Comparison of ENCODE assay signal across 9 cellular contexts in genomic region chr6:42978487-42978792, GRCh38. TPM values are rescaled to one million over a fixed set of nuclear protein-coding genes. Genes with fewer than 3 reads are reported as not detected.
A peak's percentile ranks its signal among the peaks of the same experiment; 100 is the strongest.
DNase-seq lines count a peak whose midpoint lies in the region; ATAC-seq, FAIRE-seq and TF ChIP-seq lines count a peak whose summit lies in the region.
"Had no signal": no experiment of that assay in that cellular context is flagged by ENCODE, and none has a peak within 500 bp of the region (broad histone marks: within the 10 kb centered on the region; RNA-seq: fewer than 3 reads in every experiment).

No MANE protein-coding gene starts in this region.

- peaks cover 32% of the 10 kb centered on the region for H3K79me2 ChIP-seq in Karpas-422 (ENCODE audit: low read length)
- peaks cover 24% of the 10 kb centered on the region for H3K79me2 ChIP-seq in astrocyte (ENCODE audit: insufficient read depth, low read length)

- no peaks in the 10 kb centered on the region for H4K20me1 ChIP-seq in Karpas-422 (ENCODE audit: insufficient read depth, low read depth, low read length)
- peaks cover 11% of the 10 kb centered on the region for H4K20me1 ChIP-seq in astrocyte (ENCODE audit: insufficient read depth, low read length)

- H3K4me1 Mint-ChIP-seq in astrocyte (ENCODE audit: low read depth, unreplicated experiment) (peaks cover 12% of the 10 kb centered on the region), immature natural killer cell (peaks cover 35 to 44% of the 10 kb centered on the region in 2 donors)
- H3K4me1 Mint-ChIP-seq in stimulated activated naive B cell treated with anti-CD40 and anti-IgM and Interleukin-4, amounts not matched to agents 10 μg/mL and 1 μg/mL and 100 μg/mL, for 72 hours: peaks cover 13 to 48% of the 10 kb centered on the region in 2 donors

- H3K27me3 Mint-ChIP-seq in astrocyte (ENCODE audit: low read depth, unreplicated experiment) (no peaks in the 10 kb centered on the region), immature natural killer cell (ENCODE audit: low read depth in 3 of 3) (peaks cover 3 to 8% (median 6%) of the 10 kb centered on the region in 3 donors)
- no peaks in the 10 kb centered on the region for H3K27me3 Mint-ChIP-seq in stimulated activated naive B cell treated with anti-CD40 and anti-IgM and Interleukin-4, amounts not matched to agents 10 μg/mL and 1 μg/mL and 100 μg/mL, for 72 hours

- H3K9ac ChIP-seq in Karpas-422 (ENCODE audit: low read length): peak overlapping the region; percentile 94
- peak overlapping the region; percentile 83 for H3K9ac ChIP-seq in astrocyte (ENCODE audit: low read length)

- H3K4me1 ChIP-seq in A673 (ENCODE audit: insufficient read depth, low read length, poor library complexity, severe bottlenecking) (peaks cover 6% of the 10 kb centered on the region), Karpas-422 (ENCODE audit: low read length) (peaks cover 35% of the 10 kb centered on the region), astrocyte (ENCODE audit: insufficient read depth, low read length) (peaks cover 11% of the 10 kb centered on the region)

- H3K27me3 ChIP-seq in A673 (replicated peaks; ENCODE audit: insufficient read depth, low read depth, low read length, poor library complexity): no peaks in the 10 kb centered on the region
- no peaks in the 10 kb centered on the region for H3K27me3 ChIP-seq in Karpas-422 (ENCODE audit: low read length)
- no peaks in the 10 kb centered on the region for H3K27me3 ChIP-seq in astrocyte (ENCODE audit: insufficient read depth, low read length)

- no peak for TF ChIP-seq CTCF in A673 (conservative IDR thresholded peaks at IDR 0.05; ENCODE audit: low read depth, low read length)
- TF ChIP-seq CTCF in astrocyte (IDR thresholded peaks at IDR 0.05; ENCODE audit: insufficient read depth, low read depth, low read length): no peak

- H3K36me3 ChIP-seq in A673 (ENCODE audit: insufficient read depth, low read length, poor library complexity, severe bottlenecking): peaks cover 10% of the 10 kb centered on the region
- H3K36me3 ChIP-seq in Karpas-422 (ENCODE audit: insufficient read depth, low read length): peaks cover 6% of the 10 kb centered on the region; the same call in 1 of the 2 replicates
- no peaks in the 10 kb centered on the region for H3K36me3 ChIP-seq in astrocyte (ENCODE audit: insufficient read depth, low read length)

- FAIRE-seq in astrocyte (lab: Jason Lieb, UNC): no peak
- FAIRE-seq: islet of Langerhans had no signal

- no peaks in the 10 kb centered on the region for H3K9me3 ChIP-seq in A673 (ENCODE audit: low read depth, low read length, poor library complexity, severe bottlenecking)
- no peaks in the 10 kb centered on the region for H3K9me3 ChIP-seq in Karpas-422 (ENCODE audit: low read length)
- H3K9me3 ChIP-seq in astrocyte (ENCODE audit: insufficient read depth, low read depth, low read length): no peaks in the 10 kb centered on the region

- POLR2A ChIA-PET in A673 (lab: Charles Lee; ENCODE audit: low non-redundant PET): no interaction called here

- peak overlapping the region; percentile 93 for H3K4me2 ChIP-seq in Karpas-422 (ENCODE audit: low read depth, low read length, poor library complexity, severe bottlenecking)
- peak overlapping the region; percentile 94 for H3K4me2 ChIP-seq in astrocyte (ENCODE audit: low read length)

- CTCF ChIA-PET in A673 (lab: Charles Lee): no interaction called here

- DNase-seq in A673 (ENCODE audit: low spot score) (peak; percentile 21), Karpas-422 (peak; percentile 60), astrocyte (ENCODE audit: low read depth) (no peak), immature natural killer cell (no peak), SK-N-DZ (ENCODE audit: low spot score) (no peak), mesenteric fat pad (ENCODE audit: low spot score) (no peak)
- DNase-seq in stimulated activated naive B cell treated with anti-CD40 and anti-IgM and Interleukin-4, amounts not matched to agents 10 μg/mL and 1 μg/mL and 100 μg/mL, for 72 hours: no peak

- H2AFZ ChIP-seq in Karpas-422 (ENCODE audit: low read length) (no peak overlapping the region), astrocyte (ENCODE audit: low read depth, low read length) (peak overlapping the region; percentile 85)

- BruUV-seq in A673 (replicated peaks; lab: Mats Ljungman, UMichigan): no TSS peak

- H3K4me3 ChIP-seq in A673 (ENCODE audit: low read depth, low read length, poor library complexity, severe bottlenecking) (peak overlapping the region; percentile 99), Karpas-422 (ENCODE audit: low read length) (peak overlapping the region; percentile 93), astrocyte (ENCODE audit: insufficient read depth, low read depth, low read length) (peak overlapping the region; percentile 76)

- H3K36me3 Mint-ChIP-seq in astrocyte (ENCODE audit: low read depth, unreplicated experiment) (peaks cover 10% of the 10 kb centered on the region), immature natural killer cell (peaks cover 0 to 4% (median 4%) of the 10 kb centered on the region in 3 donors)
- peaks cover 24 to 25% of the 10 kb centered on the region in 2 donors for H3K36me3 Mint-ChIP-seq in stimulated activated naive B cell treated with anti-CD40 and anti-IgM and Interleukin-4, amounts not matched to agents 10 μg/mL and 1 μg/mL and 100 μg/mL, for 72 hours

- H3K9me2 ChIP-seq in Karpas-422 (replicated peaks; ENCODE audit: insufficient read depth, low read length): no peaks in the 10 kb centered on the region

- ATAC-seq in GM19351 (IDR thresholded peaks at IDR 0.05; ENCODE audit: unreplicated experiment): peak; percentile 3
- ATAC-seq in stimulated activated naive B cell treated with anti-CD40 and anti-IgM and Interleukin-4, amounts not matched to agents 10 μg/mL and 1 μg/mL and 100 μg/mL, for 72 hours (replicated peaks): peak in 1 of 2 donors; percentile 20

- peak overlapping the region; percentile 92 for H3K4me3 Mint-ChIP-seq in astrocyte (ENCODE audit: unreplicated experiment)
- peak overlapping the region; percentile 77 to 87 (median 85) for H3K4me3 Mint-ChIP-seq in immature natural killer cell
- peak overlapping the region; percentile 87 to 94 for H3K4me3 Mint-ChIP-seq in stimulated activated naive B cell treated with anti-CD40 and anti-IgM and Interleukin-4, amounts not matched to agents 10 μg/mL and 1 μg/mL and 100 μg/mL, for 72 hours

- H3K27ac Mint-ChIP-seq in astrocyte (ENCODE audit: unreplicated experiment) (peak overlapping the region; percentile 87), immature natural killer cell (peak overlapping the region; percentile 86 to 98 (median 92))
- peak overlapping the region; percentile 95 for H3K27ac Mint-ChIP-seq in stimulated activated naive B cell treated with anti-CD40 and anti-IgM and Interleukin-4, amounts not matched to agents 10 μg/mL and 1 μg/mL and 100 μg/mL, for 72 hours

- peak overlapping the region; percentile 92 for H3K27ac ChIP-seq in A673 (ENCODE audit: low read depth, low read length, poor library complexity, severe bottlenecking)
- peak overlapping the region; percentile 43 for H3K27ac ChIP-seq in Karpas-422 (ENCODE audit: low read length)
- peak overlapping the region; percentile 58 for H3K27ac ChIP-seq in astrocyte (ENCODE audit: low read depth, low read length)

- H3K9me3 Mint-ChIP-seq in astrocyte (ENCODE audit: unreplicated experiment) (no peaks in the 10 kb centered on the region), immature natural killer cell (no peaks in the 10 kb centered on the region)
- H3K9me3 Mint-ChIP-seq in stimulated activated naive B cell treated with anti-CD40 and anti-IgM and Interleukin-4, amounts not matched to agents 10 μg/mL and 1 μg/mL and 100 μg/mL, for 72 hours: no peaks in the 10 kb centered on the region

- intact Hi-C loops in A673 (cut with micrococcal nuclease; ENCODE audit: unreplicated experiment): no loop called here

RNA-seq across cellular contexts. Expression of gene PEX6, which starts 0.5 kb away (rescaled TPM):
- total RNA-seq in A673 (2021) (25.9 and 26.1 TPM in 2 replicates), astrocyte (22.7 and 27.1 TPM in 2 replicates), mesenteric fat pad (13.4 TPM)
- 16.7 and 34.2 TPM in 2 replicates for total RNA-seq in Karpas-422 (2014; rRNA removed; shearing (Covaris generic); ENCODE audit: low replicate concordance)
- polyA plus RNA-seq in immature natural killer cell: 10 to 100 TPM; 12.2 to 18.1 (median 16.4) TPM
- polyA plus RNA-seq in SK-N-DZ (2014; cell fraction: cytosol; rRNA removed): 21.6 and 23.1 TPM in 2 replicates
- polyA plus RNA-seq in SK-N-DZ (2014; cell fraction: nucleus; rRNA removed): 67.8 and 85.1 TPM in 2 replicates

RNA-seq across cellular contexts. Expression of gene PPP2R5D, which starts 5.9 kb away (rescaled TPM):
- total RNA-seq in A673 (2021) (73.6 and 77.1 TPM in 2 replicates), astrocyte (48.0 and 53.0 TPM in 2 replicates), mesenteric fat pad (27.8 TPM)
- 34.8 and 39.8 TPM in 2 replicates for total RNA-seq in Karpas-422 (2014; rRNA removed; shearing (Covaris generic); ENCODE audit: low replicate concordance)
- polyA plus RNA-seq in immature natural killer cell: 10 to 100 TPM; 17.1 to 29.9 (median 17.7) TPM
- 59.3 and 63.1 TPM in 2 replicates for polyA plus RNA-seq in SK-N-DZ (2014; cell fraction: cytosol; rRNA removed)
- 55.9 and 80.5 TPM in 2 replicates for polyA plus RNA-seq in SK-N-DZ (2014; cell fraction: nucleus; rRNA removed)

RNA-seq across cellular contexts. Expression of gene GNMT, which starts 17.9 kb away (rescaled TPM):
- 1.2 and 1.8 TPM in 2 replicates for total RNA-seq in A673 (2021)
- 0.48 and 0.76 TPM in 2 replicates for total RNA-seq in Karpas-422 (2014; rRNA removed; shearing (Covaris generic); ENCODE audit: low replicate concordance)
- total RNA-seq in astrocyte: 0.68 TPM in 1 of 2 replicates, not detected in the other
- under 1 TPM in 1 of 3 donors, not detected in 2; 0.55 TPM for polyA plus RNA-seq in immature natural killer cell
- 0.15 and 0.18 TPM in 2 replicates for polyA plus RNA-seq in SK-N-DZ (2014; cell fraction: cytosol; rRNA removed)
- 0.54 TPM in 1 of 2 replicates, not detected in the other for polyA plus RNA-seq in SK-N-DZ (2014; cell fraction: nucleus; rRNA removed)
- total RNA-seq in mesenteric fat pad: 0.61 TPM

RNA-seq across cellular contexts. Expression of gene MEA1, which starts 35.3 kb away (rescaled TPM):
- total RNA-seq in A673 (2021) (113 and 125 TPM in 2 replicates), astrocyte (54.2 and 55.9 TPM in 2 replicates), mesenteric fat pad (46.1 TPM)
- total RNA-seq in Karpas-422 (2014; rRNA removed; shearing (Covaris generic); ENCODE audit: low replicate concordance): 51.7 and 113 TPM in 2 replicates
- polyA plus RNA-seq in immature natural killer cell: 100 to 1,000 TPM in 1 of 3 donors, 10 to 100 TPM in 2; 92.4 to 157 (median 97.6) TPM
- polyA plus RNA-seq in SK-N-DZ (2014; cell fraction: cytosol; rRNA removed): 117 and 144 TPM in 2 replicates
- polyA plus RNA-seq in SK-N-DZ (2014; cell fraction: nucleus; rRNA removed): 56.5 and 74.1 TPM in 2 replicates

RNA-seq across cellular contexts. Expression of gene KLHDC3, which starts 35.6 kb away (rescaled TPM):
- total RNA-seq in A673 (2021) (90.1 and 108 TPM in 2 replicates), astrocyte (67.4 and 69.6 TPM in 2 replicates), mesenteric fat pad (71.6 TPM)
- total RNA-seq in Karpas-422 (2014; rRNA removed; shearing (Covaris generic); ENCODE audit: low replicate concordance): 53.7 and 81.1 TPM in 2 replicates
- polyA plus RNA-seq in immature natural killer cell: 100 to 1,000 TPM; 123 to 228 (median 143) TPM
- polyA plus RNA-seq in SK-N-DZ (2014; cell fraction: cytosol; rRNA removed): 289 and 332 TPM in 2 replicates
- polyA plus RNA-seq in SK-N-DZ (2014; cell fraction: nucleus; rRNA removed): 161 and 185 TPM in 2 replicates

Comparison
In these comparisons a context has a peak if more than half of its experiments do, and no peak if none do; other contexts are left out.
1. DNase-seq: peak in A673 (single experiment) and Karpas-422 (single experiment); none in astrocyte (single experiment), immature natural killer cell (0 of 3), stimulated activated naive B cell treated with anti-CD40 and anti-IgM and Interleukin-4, amounts not matched to agents 10 μg/mL and 1 μg/mL and 100 μg/mL, for 72 hours (single experiment), SK-N-DZ (single experiment) and mesenteric fat pad (single experiment).
2. Peak in every context shown above with its lines, with median percentiles within 50 percentile points of each other: H3K27ac ChIP-seq, H3K4me3 ChIP-seq, H3K27ac Mint-ChIP-seq and H3K4me3 Mint-ChIP-seq.